In genomic region chr14:70893842-70894237, GRCh38 we compare ENCODE assay signal across 18 cellular contexts. TPM values are rescaled to one million over a fixed set of nuclear protein-coding genes. Genes with fewer than 3 reads are reported as not detected.
DNase-seq lines count a peak whose midpoint lies in the region; FAIRE-seq and TF ChIP-seq lines count a peak whose summit lies in the region.
"Had no signal": no experiment of that assay in that cellular context is flagged by ENCODE, and none has a peak within 500 bp of the region (broad histone marks: within the 10 kb centered on the region; RNA-seq: fewer than 3 reads in every experiment).

No MANE protein-coding gene starts in this region.

- BruUV-seq in A673 (replicated peaks; lab: Mats Ljungman, UMichigan): no TSS peak

- peaks cover 3% of the 10 kb centered on the region for H3K9me3 Mint-ChIP-seq in activated CD4-positive, alpha-beta T cell treated with anti-CD3 and anti-CD28 coated beads, Interleukin-2, amount 10 ng/mL, durations not matched to agents 7 days and 5 days

- FAIRE-seq in GM18507 (lab: Jason Lieb, UNC): peak; percentile 56
- FAIRE-seq: H1 had no signal

- no peaks in the 10 kb centered on the region for H3K36me3 ChIP-seq in A673 (ENCODE audit: insufficient read depth, low read length, poor library complexity, severe bottlenecking)

- intact Hi-C loops in A673 (cut with micrococcal nuclease; ENCODE audit: unreplicated experiment): no loop called here

- DNase-seq in activated CD4-positive, alpha-beta T cell treated with anti-CD3 and anti-CD28 coated beads, Interleukin-2, amount 10 ng/mL, durations not matched to agents 7 days and 5 days: peak; percentile 25
- no peak for DNase-seq in activated CD4-positive, alpha-beta T cell treated with anti-CD3 and anti-CD28 coated beads for 1 hour
- DNase-seq in GM18507 (ENCODE audit: extremely low spot score, insufficient read length, low read depth): no peak
- DNase-seq in activated T-cell treated with anti-CD3 and anti-CD28 coated beads, Interleukin-2, amount 50 U/mL, for 48 hours: peak; percentile 55 to 62
- DNase-seq in stimulated activated CD8-positive, alpha-beta memory T cell treated with anti-CD3 and anti-CD28 coated beads, Interleukin-4, amount 100 ng/mL, for 48 hours: peak; percentile 66
- DNase-seq in NCI-H446 treated with DMSO at 0.1 percent for 48 hours (lab: John Stamatoyannopoulos, UW): no peak
- no peak for DNase-seq in G401 (ENCODE audit: low spot score)
- no peak for DNase-seq in A673 (ENCODE audit: low spot score)
- DNase-seq: ACHN; activated gamma-delta T cell; EL; erythroblast; NCI-H1105 treated with DMSO at 0.1 percent for 48 hours; NCI-H2227 treated with DMSO at 0.1 percent for 48 hours; NK-92 treated with Interleukin-12 subunit alpha and Interleukin-12 subunit beta, amount 100 ng/mL, for 24 hours had no signal

- no peaks in the 10 kb centered on the region for H3K27me3 ChIP-seq in A673 (replicated peaks; ENCODE audit: insufficient read depth, low read depth, low read length, poor library complexity)

- H3K27ac ChIP-seq in A673 (ENCODE audit: low read depth, low read length, poor library complexity, severe bottlenecking): no peak overlapping the region
- H3K27ac ChIP-seq: KMS-11, parathyroid adenoma had no signal

- no peaks in the 10 kb centered on the region for H3K9me3 ChIP-seq in A673 (ENCODE audit: low read depth, low read length, poor library complexity, severe bottlenecking)

- peaks cover 29% of the 10 kb centered on the region for H3K4me1 ChIP-seq in A673 (ENCODE audit: insufficient read depth, low read length, poor library complexity, severe bottlenecking)

- peaks cover 2% of the 10 kb centered on the region for H3K36me3 Mint-ChIP-seq in activated CD4-positive, alpha-beta T cell treated with anti-CD3 and anti-CD28 coated beads, Interleukin-2, amount 10 ng/mL, durations not matched to agents 7 days and 5 days (ENCODE audit: low read depth)

- in situ Hi-C loops in G401 (cut with HindIII; ENCODE audit: low sequenced_read_pairs): no loop called here

- POLR2A ChIA-PET in activated CD4-positive, alpha-beta T cell treated with anti-CD3 and anti-CD28 coated beads, Interleukin-2, amount 10 ng/mL, durations not matched to agents 7 days and 5 days (lab: Charles Lee): no interaction called here
- POLR2A ChIA-PET in A673 (lab: Charles Lee; ENCODE audit: low non-redundant PET): no interaction called here

- H3K27me3 Mint-ChIP-seq in activated CD4-positive, alpha-beta T cell treated with anti-CD3 and anti-CD28 coated beads, Interleukin-2, amount 10 ng/mL, durations not matched to agents 7 days and 5 days: no peaks in the 10 kb centered on the region

- H3K4me1 Mint-ChIP-seq in activated CD4-positive, alpha-beta T cell treated with anti-CD3 and anti-CD28 coated beads, Interleukin-2, amount 10 ng/mL, durations not matched to agents 7 days and 5 days: peaks cover 78% of the 10 kb centered on the region

- H3K4me3 Mint-ChIP-seq in activated CD4-positive, alpha-beta T cell treated with anti-CD3 and anti-CD28 coated beads, Interleukin-2, amount 10 ng/mL, durations not matched to agents 7 days and 5 days: peak overlapping the region; percentile 49

- H3K27ac Mint-ChIP-seq in activated CD4-positive, alpha-beta T cell treated with anti-CD3 and anti-CD28 coated beads, Interleukin-2, amount 10 ng/mL, durations not matched to agents 7 days and 5 days: peak overlapping the region; percentile 89

- CTCF ChIA-PET in activated CD4-positive, alpha-beta T cell treated with anti-CD3 and anti-CD28 coated beads, Interleukin-2, amount 10 ng/mL, durations not matched to agents 7 days and 5 days (lab: Charles Lee): interaction anchor here (7.2 kb wide), 1 partner anchor 12 kb away, joined by 61 read pairs; the partner anchor contains the start of gene PCNX1
- CTCF ChIA-PET in A673 (lab: Charles Lee): no interaction called here

- no peak overlapping the region for H3K4me3 ChIP-seq in A673 (ENCODE audit: low read depth, low read length, poor library complexity, severe bottlenecking)

- no peak for TF ChIP-seq CTCF in A673 (conservative IDR thresholded peaks at IDR 0.05; ENCODE audit: low read depth, low read length)

RNA-seq across cellular contexts. Expression of gene PCNX1, which starts 13.4 kb away (rescaled TPM):
- total RNA-seq in activated CD4-positive, alpha-beta T cell treated with anti-CD3 and anti-CD28 coated beads, Interleukin-2, amount 10 ng/mL, durations not matched to agents 7 days and 5 days: 10 to 100 TPM; 56.6 to 72.1 TPM
- 21.7 and 44.8 TPM in 2 replicates for total RNA-seq in G401 (2014; rRNA removed; shearing (Covaris generic))
- total RNA-seq in A673 (2021): 46.8 and 60.7 TPM in 2 replicates

Comparison
In these comparisons a context has a peak if more than half of its experiments do, and no peak if none do; other contexts are left out.
1. DNase-seq: peak in activated CD4-positive, alpha-beta T cell treated with anti-CD3 and anti-CD28 coated beads, Interleukin-2, amount 10 ng/mL, durations not matched to agents 7 days and 5 days (single experiment), activated T-cell treated with anti-CD3 and anti-CD28 coated beads, Interleukin-2, amount 50 U/mL, for 48 hours (2 of 2) and stimulated activated CD8-positive, alpha-beta memory T cell treated with anti-CD3 and anti-CD28 coated beads, Interleukin-4, amount 100 ng/mL, for 48 hours (single experiment); none in activated CD4-positive, alpha-beta T cell treated with anti-CD3 and anti-CD28 coated beads for 1 hour (single experiment), GM18507 (single experiment), NCI-H446 treated with DMSO at 0.1 percent for 48 hours (single experiment), G401 (single experiment) and A673 (single experiment).